ENCODE assay signal across 8 cellular contexts in genomic region chr2:136116813-136117390, GRCh38. TPM values are rescaled to one million over a fixed set of nuclear protein-coding genes. Genes with fewer than 3 reads are reported as not detected.
DNase-seq lines count a peak whose midpoint lies in the region; ATAC-seq and TF ChIP-seq lines count a peak whose summit lies in the region.

No MANE protein-coding gene starts in this region.

- H3K4me2 ChIP-seq in MM.1S (ENCODE audit: low read depth, low read length) = peak overlapping the region; percentile 83
- H3K4me2 ChIP-seq in GM23248 (ENCODE audit: unreplicated experiment) = no peak overlapping the region

- H3K79me2 ChIP-seq in MM.1S (ENCODE audit: low read length) = peaks cover 36% of the 10 kb centered on the region
- H3K79me2 ChIP-seq in GM23248 (ENCODE audit: insufficient read depth) = no peaks in the 10 kb centered on the region

- peak overlapping the region; percentile 89 to 95 for H3K4me3 Mint-ChIP-seq in activated T-cell treated with anti-CD3 and anti-CD28 coated beads, Interleukin-2, amount 50 U/mL, for 72 hours

- DNase-seq in MM.1S (peak; percentile 97), head of caudate nucleus (peak in 28 of 42 donors; percentile 13 to 67 (median 28)), retina (peak; percentile 74), NCI-H446 treated with DMSO at 0.1 percent for 48 hours (lab: John Stamatoyannopoulos, UW) (no peak), GM23248 (no peak)
- DNase-seq in activated T-cell treated with anti-CD3 and anti-CD28 coated beads, Interleukin-2, amount 50 U/mL, for 72 hours = peak; percentile 79 to 80

- no peak for TF ChIP-seq CTCF in MM.1S (IDR thresholded peaks at IDR 0.05; ENCODE audit: low read length)

- peaks cover 29 to 38% of the 10 kb centered on the region in 2 donors for H3K36me3 Mint-ChIP-seq in activated T-cell treated with anti-CD3 and anti-CD28 coated beads, Interleukin-2, amount 50 U/mL, for 72 hours (ENCODE audit: insufficient read depth in 2 of 2)

- intact Hi-C loops in head of caudate nucleus (cut with DNase I) = loop anchor here (10.0 kb wide), 1 partner anchor 92 kb away; no protein-coding TSS in a partner anchor

- peaks cover 9% of the 10 kb centered on the region for H3K27me3 Mint-ChIP-seq in activated T-cell treated with anti-CD3 and anti-CD28 coated beads, Interleukin-2, amount 50 U/mL, for 72 hours (ENCODE audit: low read depth)

- peaks cover 12% of the 10 kb centered on the region for H3K4me1 ChIP-seq in MM.1S (ENCODE audit: low read length)
- H3K4me1 ChIP-seq in GM23248 (ENCODE audit: insufficient read depth) = no peaks in the 10 kb centered on the region

- WGBS in GM23248 (ENCODE audit: low coverage in 1 of 2, low lambda C conversion rate in 2 of 2, missing lambda C conversion rate in 2 of 2), 2 experiments = 6 to 8% methylated on average over 53 to 57 of the region's 57 CpGs

- peak overlapping the region; percentile 43; the same call in 1 of the 2 replicates for H2AFZ ChIP-seq in MM.1S (ENCODE audit: low read length)
- no peak overlapping the region for H2AFZ ChIP-seq in GM23248

- ATAC-seq in GM21825 (IDR thresholded peaks at IDR 0.05; ENCODE audit: unreplicated experiment) = peak; percentile 47
- peak; percentile 33 to 51 for ATAC-seq in activated T-cell treated with anti-CD3 and anti-CD28 coated beads, Interleukin-2, amount 50 U/mL, for 72 hours (replicated peaks in 1 of 2)

- peak; percentile 4 for TF ChIP-seq POLR2A in GM15510 (IDR thresholded peaks at IDR 0.05; ENCODE audit: borderline replicate concordance, extremely low read depth, insufficient read length)

- H3K9ac ChIP-seq in MM.1S (ENCODE audit: low read length) (peak overlapping the region; percentile 79), GM23248 (no peak overlapping the region)

- H3K27ac ChIP-seq in MM.1S (ENCODE audit: low read length) = peak overlapping the region; percentile 83
- H3K27ac ChIP-seq in GM23248 = no peak overlapping the region

- peaks cover 19% of the 10 kb centered on the region for H3K36me3 ChIP-seq in MM.1S (replicated peaks; ENCODE audit: insufficient read depth, low read length)
- no peaks in the 10 kb centered on the region for H3K36me3 ChIP-seq in GM23248 (ENCODE audit: low read depth)

- in situ Hi-C loops in GM23248 (cut with MboI) = no loop called here

- H3K9me3 ChIP-seq in MM.1S (replicated peaks; ENCODE audit: insufficient read depth, low read length) (no peaks in the 10 kb centered on the region), GM23248 (ENCODE audit: low read depth) (no peaks in the 10 kb centered on the region)

- H4K20me1 ChIP-seq in MM.1S (ENCODE audit: insufficient read depth, low read length) (peaks cover 13% of the 10 kb centered on the region; the same call in 1 of the 2 replicates), GM23248 (ENCODE audit: insufficient read depth) (no peaks in the 10 kb centered on the region)

- peak overlapping the region; percentile 80 for H3K27ac Mint-ChIP-seq in activated T-cell treated with anti-CD3 and anti-CD28 coated beads, Interleukin-2, amount 50 U/mL, for 72 hours

- H3K9me3 Mint-ChIP-seq in activated T-cell treated with anti-CD3 and anti-CD28 coated beads, Interleukin-2, amount 50 U/mL, for 72 hours = no peaks in the 10 kb centered on the region

- no peaks in the 10 kb centered on the region for H3K9me2 ChIP-seq in MM.1S (replicated peaks; ENCODE audit: insufficient read depth, low read length)
- no peaks in the 10 kb centered on the region for H3K9me2 ChIP-seq in GM23248 (ENCODE audit: insufficient read depth)

- H3K4me1 Mint-ChIP-seq in activated T-cell treated with anti-CD3 and anti-CD28 coated beads, Interleukin-2, amount 50 U/mL, for 72 hours (ENCODE audit: low read depth) = peaks cover 65% of the 10 kb centered on the region

- peaks cover 26% of the 10 kb centered on the region for H3K27me3 ChIP-seq in MM.1S (replicated peaks; ENCODE audit: insufficient read depth, low read length)
- H3K27me3 ChIP-seq in GM23248 (replicated peaks; ENCODE audit: insufficient read depth) = peaks cover 72% of the 10 kb centered on the region

- H3F3A ChIP-seq in MM.1S (ENCODE audit: insufficient read depth, low read length) (peaks cover 28% of the 10 kb centered on the region; the same call in 1 of the 2 replicates), GM23248 (ENCODE audit: insufficient read depth) (no peaks in the 10 kb centered on the region)

- peak overlapping the region; percentile 85 for H3K4me3 ChIP-seq in MM.1S (ENCODE audit: low read length)
- H3K4me3 ChIP-seq in GM23248 = no peak overlapping the region; the same call in 1 of the 2 replicates

RNA-seq across cellular contexts. Expression of gene CXCR4, which starts 1.0 kb away (rescaled TPM):
- total RNA-seq in activated T-cell treated with anti-CD3 and anti-CD28 coated beads, Interleukin-2, amount 50 U/mL, for 72 hours = 100 to 1,000 TPM; 221 to 338 TPM
- not detected in 2 replicates for total RNA-seq in GM23248 (2014; rRNA removed; shearing (Covaris generic))
- 0.15 and 0.16 TPM in 2 replicates for polyA plus RNA-seq in GM23248 (2016; fragmentation: Nextera tagmentation; extraction: Ambion mirVana)

Comparison
In these comparisons a context has a peak if more than half of its experiments do, and no peak if none do; other contexts are left out.
1. DNase-seq: peak in MM.1S (single experiment), activated T-cell treated with anti-CD3 and anti-CD28 coated beads, Interleukin-2, amount 50 U/mL, for 72 hours (2 of 2), head of caudate nucleus (28 of 42) and retina (single experiment); none in NCI-H446 treated with DMSO at 0.1 percent for 48 hours (single experiment) and GM23248 (single experiment).
2. RNA of gene CXCR4, which starts 1.0 kb away (total RNA-seq): 221 to 338 TPM in activated T-cell treated with anti-CD3 and anti-CD28 coated beads, Interleukin-2, amount 50 U/mL, for 72 hours; not detected in GM23248; every median in the first group is over 100 times any median in the second.